Comparison of ENCODE assay signal across 31 cellular contexts in genomic region chr2:61961231-61961901, GRCh38.
"Had no signal": no experiment of that assay in that cellular context is flagged by ENCODE, and none has a peak within 500 bp of the region (broad histone marks: within the 10 kb centered on the region; RNA-seq: fewer than 3 reads in every experiment).

No MANE protein-coding gene starts in this region.

- H3K9ac ChIP-seq: parathyroid adenoma had no signal

- H3K36me3 Mint-ChIP-seq: activated naive CD4-positive, alpha-beta T cell treated with anti-CD3 and anti-CD28 coated beads, Interleukin-2, amount 10 ng/mL, durations not matched to agents 7 days and 5 days had no signal

- ATAC-seq: left cardiac atrium; naive thymus-derived CD4-positive, alpha-beta T cell; stimulated activated naive B cell treated with anti-CD40 and anti-IgM and Interleukin-4, amounts not matched to agents 10 μg/mL and 1 μg/mL and 100 μg/mL, for 72 hours had no signal

- H3K27me3 ChIP-seq: ascending aorta, esophagus muscularis mucosa, heart right ventricle, right atrium auricular region, stomach, thyroid gland had no signal

- DNase-seq: activated CD4-positive, alpha-beta T cell treated with anti-CD3 and anti-CD28 coated beads for 48 hours; activated CD4-positive, alpha-beta T cell treated with anti-CD3 and anti-CD28 coated beads, Interleukin-2, amount 50 U/mL, for 48 hours; activated CD8-positive, alpha-beta memory T cell treated with anti-CD3 and anti-CD28 coated beads for 24 hours; activated gamma-delta T cell; activated naive CD4-positive, alpha-beta T cell treated with anti-CD3 and anti-CD28 coated beads, Interleukin-2, amount 10 ng/mL, durations not matched to agents 7 days and 5 days; activated naive CD8-positive, alpha-beta T cell treated with anti-CD3 and anti-CD28 coated beads, Interleukin-2, amount 10 ng/mL, durations not matched to agents 7 days and 5 days; caudate nucleus; foreskin melanocyte; heart right ventricle; left cardiac atrium; left ventricle myocardium superior; naive thymus-derived CD4-positive, alpha-beta T cell; nucleus accumbens; psoas muscle; stimulated activated CD4-positive, alpha-beta T cell treated with anti-CD3 and anti-CD28 coated beads, Interleukin-1b, Interleukin-23, amount 100 ng/mL, for 48 hours; stimulated activated CD4-positive, alpha-beta T cell treated with anti-CD3 and anti-CD28 coated beads, Interleukin-4, amount 100 ng/mL, for 4 hours; stimulated activated CD8-positive, alpha-beta memory T cell treated with anti-CD3 and anti-CD28 coated beads, Interleukin-4, amount 100 ng/mL, for 48 hours; stimulated activated naive B cell treated with anti-CD40 and anti-IgM and Interleukin-4, amounts not matched to agents 10 μg/mL and 1 μg/mL and 100 μg/mL, for 72 hours; stomach; T-helper 9 cell; thyroid gland had no signal

- H3K9me3 ChIP-seq: esophagus muscularis mucosa, psoas muscle, right atrium auricular region, thyroid gland had no signal

- H3K27me3 Mint-ChIP-seq: activated naive CD4-positive, alpha-beta T cell treated with anti-CD3 and anti-CD28 coated beads, Interleukin-2, amount 10 ng/mL, durations not matched to agents 7 days and 5 days; activated naive CD8-positive, alpha-beta T cell treated with anti-CD3 and anti-CD28 coated beads, Interleukin-2, amount 10 ng/mL, durations not matched to agents 7 days and 5 days; brain; naive thymus-derived CD4-positive, alpha-beta T cell; stimulated activated naive B cell treated with anti-CD40 and anti-IgM and Interleukin-4, amounts not matched to agents 10 μg/mL and 1 μg/mL and 100 μg/mL, for 72 hours had no signal

- H3K79me2 ChIP-seq: parathyroid adenoma had no signal

- H3K4me3 Mint-ChIP-seq: activated naive CD4-positive, alpha-beta T cell treated with anti-CD3 and anti-CD28 coated beads, Interleukin-2, amount 10 ng/mL, durations not matched to agents 7 days and 5 days; activated naive CD8-positive, alpha-beta T cell treated with anti-CD3 and anti-CD28 coated beads, Interleukin-2, amount 10 ng/mL, durations not matched to agents 7 days and 5 days; brain; mesothelial cell of epicardium; naive thymus-derived CD4-positive, alpha-beta T cell; neural crest cell; stimulated activated naive B cell treated with anti-CD40 and anti-IgM and Interleukin-4, amounts not matched to agents 10 μg/mL and 1 μg/mL and 100 μg/mL, for 72 hours; T-helper 1 cell treated with Interleukin-12 subunit alpha and Interleukin-12 subunit beta and Interleukin-4 antibody, amounts not matched to agents 30 μg/mL and 1 μg/mL, for 36 hours had no signal

- H2AFZ ChIP-seq: parathyroid adenoma had no signal

- H3K9me3 Mint-ChIP-seq: activated naive CD4-positive, alpha-beta T cell treated with anti-CD3 and anti-CD28 coated beads, Interleukin-2, amount 10 ng/mL, durations not matched to agents 7 days and 5 days; activated naive CD8-positive, alpha-beta T cell treated with anti-CD3 and anti-CD28 coated beads, Interleukin-2, amount 10 ng/mL, durations not matched to agents 7 days and 5 days; stimulated activated naive B cell treated with anti-CD40 and anti-IgM and Interleukin-4, amounts not matched to agents 10 μg/mL and 1 μg/mL and 100 μg/mL, for 72 hours; T-helper 1 cell treated with Interleukin-12 subunit alpha and Interleukin-12 subunit beta and Interleukin-4 antibody, amounts not matched to agents 30 μg/mL and 1 μg/mL, for 36 hours had no signal

- H3K27ac Mint-ChIP-seq: activated naive CD4-positive, alpha-beta T cell treated with anti-CD3 and anti-CD28 coated beads, Interleukin-2, amount 10 ng/mL, durations not matched to agents 7 days and 5 days; activated naive CD8-positive, alpha-beta T cell treated with anti-CD3 and anti-CD28 coated beads, Interleukin-2, amount 10 ng/mL, durations not matched to agents 7 days and 5 days; mesothelial cell of epicardium; naive thymus-derived CD4-positive, alpha-beta T cell; stimulated activated naive B cell treated with anti-CD40 and anti-IgM and Interleukin-4, amounts not matched to agents 10 μg/mL and 1 μg/mL and 100 μg/mL, for 72 hours; T-helper 1 cell treated with Interleukin-12 subunit alpha and Interleukin-12 subunit beta and Interleukin-4 antibody, amounts not matched to agents 30 μg/mL and 1 μg/mL, for 36 hours had no signal

- H3K4me1 ChIP-seq: ascending aorta, parathyroid adenoma, thyroid gland had no signal

- H3K27ac ChIP-seq: parathyroid adenoma, psoas muscle, stomach, VCaP had no signal

- H3K36me3 ChIP-seq: ascending aorta, esophagus muscularis mucosa, heart right ventricle, right atrium auricular region, stomach, thyroid gland had no signal

- H3K4me3 ChIP-seq: ascending aorta, esophagus muscularis mucosa, heart right ventricle, psoas muscle, right atrium auricular region, smooth muscle cell, stomach, thyroid gland had no signal

- H3K4me2 ChIP-seq: smooth muscle cell had no signal
